ENCODE assay signal across 19 cellular contexts in the genomic region with DNA sequence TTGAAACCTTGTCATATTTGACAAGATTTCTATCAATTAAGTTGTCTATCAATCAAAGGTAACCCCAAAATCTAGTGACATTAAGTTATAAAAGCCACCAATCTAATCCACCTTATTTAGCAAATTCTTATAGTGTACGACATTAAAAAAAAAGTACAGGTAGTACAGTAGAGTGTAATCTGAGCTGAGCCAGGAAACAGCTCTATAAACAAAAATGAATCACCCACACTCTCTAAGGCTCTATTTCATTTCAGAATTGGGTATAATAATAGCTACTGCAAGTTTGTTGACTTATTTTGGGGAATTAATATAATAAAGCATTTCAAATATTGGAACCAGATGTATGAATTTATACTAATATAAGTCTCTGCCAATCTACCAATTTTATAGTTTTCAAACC.
"Had no signal": no experiment of that assay in that cellular context is flagged by ENCODE, and none has a peak within 500 bp of the region (broad histone marks: within the 10 kb centered on the region; RNA-seq: fewer than 3 reads in every experiment).

No MANE protein-coding gene starts in this region.

- H3K4me1 ChIP-seq: colonic mucosa, gastroesophageal sphincter, heart right ventricle, parathyroid adenoma, sigmoid colon, spleen had no signal

- H3K9me3 ChIP-seq: colonic mucosa, gastroesophageal sphincter, heart right ventricle, neutrophil had no signal

- H2AFZ ChIP-seq: parathyroid adenoma had no signal

- ATAC-seq: activated CD4-positive, alpha-beta T cell treated with anti-CD3 and anti-CD28 coated beads for 36 hours; activated CD8-positive, alpha-beta T cell treated with anti-CD3 and anti-CD28 coated beads for 36 hours; activated T-cell treated with anti-CD3 and anti-CD28 coated beads, Interleukin-2, amount 50 U/mL, for 4 hours; gastroesophageal sphincter; heart right ventricle; left lobe of liver; naive thymus-derived CD4-positive, alpha-beta T cell; stimulated activated naive CD8-positive, alpha-beta T cell treated with anti-CD3 and anti-CD28 coated beads, Interleukin-15, amount 100 ng/mL, for 72 hours had no signal

- H3K27me3 ChIP-seq: colonic mucosa, gastroesophageal sphincter, heart right ventricle, neutrophil, sigmoid colon, spleen had no signal

- H3K9me3 Mint-ChIP-seq: activated naive CD4-positive, alpha-beta T cell treated with anti-CD3 and anti-CD28 coated beads, Interleukin-2, amount 50 U/mL, for 24 hours had no signal

- H3K4me1 Mint-ChIP-seq: activated CD4-positive, alpha-beta T cell treated with anti-CD3 and anti-CD28 coated beads for 36 hours; activated naive CD4-positive, alpha-beta T cell treated with anti-CD3 and anti-CD28 coated beads, Interleukin-2, amount 50 U/mL, for 24 hours; naive thymus-derived CD4-positive, alpha-beta T cell; stimulated activated naive CD8-positive, alpha-beta T cell treated with anti-CD3 and anti-CD28 coated beads, Interleukin-15, amount 100 ng/mL, for 72 hours had no signal

- H3K27me3 Mint-ChIP-seq: activated CD4-positive, alpha-beta T cell treated with anti-CD3 and anti-CD28 coated beads for 36 hours; activated CD8-positive, alpha-beta T cell treated with anti-CD3 and anti-CD28 coated beads for 36 hours; activated naive CD4-positive, alpha-beta T cell treated with anti-CD3 and anti-CD28 coated beads, Interleukin-2, amount 50 U/mL, for 24 hours; naive thymus-derived CD4-positive, alpha-beta T cell; stimulated activated naive CD8-positive, alpha-beta T cell treated with anti-CD3 and anti-CD28 coated beads, Interleukin-15, amount 100 ng/mL, for 72 hours; type B pancreatic cell had no signal

- H3K79me2 ChIP-seq: parathyroid adenoma had no signal

- H3K27ac Mint-ChIP-seq: activated CD4-positive, alpha-beta T cell treated with anti-CD3 and anti-CD28 coated beads for 36 hours; activated CD8-positive, alpha-beta T cell treated with anti-CD3 and anti-CD28 coated beads for 36 hours; activated naive CD4-positive, alpha-beta T cell treated with anti-CD3 and anti-CD28 coated beads, Interleukin-2, amount 50 U/mL, for 24 hours; naive thymus-derived CD4-positive, alpha-beta T cell; stimulated activated naive CD8-positive, alpha-beta T cell treated with anti-CD3 and anti-CD28 coated beads, Interleukin-15, amount 100 ng/mL, for 72 hours; type B pancreatic cell had no signal

- H3K27ac ChIP-seq: colonic mucosa, gastroesophageal sphincter, heart right ventricle, neutrophil, parathyroid adenoma, sigmoid colon, spleen had no signal

- H3K9ac ChIP-seq: parathyroid adenoma had no signal

- H3K4me3 Mint-ChIP-seq: activated CD4-positive, alpha-beta T cell treated with anti-CD3 and anti-CD28 coated beads for 36 hours; activated CD8-positive, alpha-beta T cell treated with anti-CD3 and anti-CD28 coated beads for 36 hours; activated naive CD4-positive, alpha-beta T cell treated with anti-CD3 and anti-CD28 coated beads, Interleukin-2, amount 50 U/mL, for 24 hours; activated T-cell treated with anti-CD3 and anti-CD28 coated beads, Interleukin-2, amount 50 U/mL, for 4 hours; naive thymus-derived CD4-positive, alpha-beta T cell; stimulated activated naive CD8-positive, alpha-beta T cell treated with anti-CD3 and anti-CD28 coated beads, Interleukin-15, amount 100 ng/mL, for 72 hours; type B pancreatic cell had no signal

- H3K36me3 ChIP-seq: colonic mucosa, gastroesophageal sphincter, heart right ventricle, neutrophil, sigmoid colon, spleen had no signal

- H3K4me3 ChIP-seq: colonic mucosa, gastroesophageal sphincter, heart right ventricle, sigmoid colon, spleen had no signal

- DNase-seq: activated CD4-positive, alpha-beta T cell treated with anti-CD3 and anti-CD28 coated beads for 36 hours; activated CD8-positive, alpha-beta T cell treated with anti-CD3 and anti-CD28 coated beads for 36 hours; activated effector memory CD4-positive, alpha-beta T cell treated with anti-CD3 and anti-CD28 coated beads, Interleukin-2, amount 50 U/mL, for 16 hours; activated T-cell treated with anti-CD3 and anti-CD28 coated beads, Interleukin-2, amount 50 U/mL, for 4 hours; caudate nucleus; colonic mucosa; effector CD4-positive, alpha-beta T cell; heart right ventricle; naive thymus-derived CD4-positive, alpha-beta T cell; sigmoid colon; spleen; stimulated activated naive CD8-positive, alpha-beta T cell treated with anti-CD3 and anti-CD28 coated beads, Interleukin-15, amount 100 ng/mL, for 72 hours; T-helper 2 cell had no signal

- H3K36me3 Mint-ChIP-seq: activated naive CD4-positive, alpha-beta T cell treated with anti-CD3 and anti-CD28 coated beads, Interleukin-2, amount 50 U/mL, for 24 hours; naive thymus-derived CD4-positive, alpha-beta T cell; type B pancreatic cell had no signal
